ENCODE assay signal across 1 cellular context in the genomic region with DNA sequence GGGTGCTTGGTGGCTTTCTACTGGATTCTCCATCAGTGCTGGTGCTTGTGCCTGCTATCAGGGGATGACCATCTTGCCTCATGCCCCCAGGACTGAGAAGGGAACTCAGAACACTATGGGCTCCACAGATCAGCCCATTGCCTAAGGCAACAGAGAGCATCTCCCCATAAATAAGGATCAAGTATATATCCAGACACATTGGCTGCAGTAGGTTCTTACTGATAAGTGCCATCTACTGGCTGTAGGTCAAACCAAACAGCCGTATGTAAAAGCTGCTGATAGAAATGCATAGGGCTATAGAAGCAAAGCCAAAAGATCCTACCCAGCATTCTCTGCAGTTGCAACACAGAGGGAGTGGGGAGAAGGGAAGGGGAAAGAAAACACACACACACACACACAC.
TF ChIP-seq lines count a peak whose summit lies in the region.

No MANE protein-coding gene starts in this region.

TF ChIP-seq in GM23338, 12 proteins besides CTCF, POLR2A, EP300 and RAD21 (continued from another document):
- TF ChIP-seq, protein P1, sequence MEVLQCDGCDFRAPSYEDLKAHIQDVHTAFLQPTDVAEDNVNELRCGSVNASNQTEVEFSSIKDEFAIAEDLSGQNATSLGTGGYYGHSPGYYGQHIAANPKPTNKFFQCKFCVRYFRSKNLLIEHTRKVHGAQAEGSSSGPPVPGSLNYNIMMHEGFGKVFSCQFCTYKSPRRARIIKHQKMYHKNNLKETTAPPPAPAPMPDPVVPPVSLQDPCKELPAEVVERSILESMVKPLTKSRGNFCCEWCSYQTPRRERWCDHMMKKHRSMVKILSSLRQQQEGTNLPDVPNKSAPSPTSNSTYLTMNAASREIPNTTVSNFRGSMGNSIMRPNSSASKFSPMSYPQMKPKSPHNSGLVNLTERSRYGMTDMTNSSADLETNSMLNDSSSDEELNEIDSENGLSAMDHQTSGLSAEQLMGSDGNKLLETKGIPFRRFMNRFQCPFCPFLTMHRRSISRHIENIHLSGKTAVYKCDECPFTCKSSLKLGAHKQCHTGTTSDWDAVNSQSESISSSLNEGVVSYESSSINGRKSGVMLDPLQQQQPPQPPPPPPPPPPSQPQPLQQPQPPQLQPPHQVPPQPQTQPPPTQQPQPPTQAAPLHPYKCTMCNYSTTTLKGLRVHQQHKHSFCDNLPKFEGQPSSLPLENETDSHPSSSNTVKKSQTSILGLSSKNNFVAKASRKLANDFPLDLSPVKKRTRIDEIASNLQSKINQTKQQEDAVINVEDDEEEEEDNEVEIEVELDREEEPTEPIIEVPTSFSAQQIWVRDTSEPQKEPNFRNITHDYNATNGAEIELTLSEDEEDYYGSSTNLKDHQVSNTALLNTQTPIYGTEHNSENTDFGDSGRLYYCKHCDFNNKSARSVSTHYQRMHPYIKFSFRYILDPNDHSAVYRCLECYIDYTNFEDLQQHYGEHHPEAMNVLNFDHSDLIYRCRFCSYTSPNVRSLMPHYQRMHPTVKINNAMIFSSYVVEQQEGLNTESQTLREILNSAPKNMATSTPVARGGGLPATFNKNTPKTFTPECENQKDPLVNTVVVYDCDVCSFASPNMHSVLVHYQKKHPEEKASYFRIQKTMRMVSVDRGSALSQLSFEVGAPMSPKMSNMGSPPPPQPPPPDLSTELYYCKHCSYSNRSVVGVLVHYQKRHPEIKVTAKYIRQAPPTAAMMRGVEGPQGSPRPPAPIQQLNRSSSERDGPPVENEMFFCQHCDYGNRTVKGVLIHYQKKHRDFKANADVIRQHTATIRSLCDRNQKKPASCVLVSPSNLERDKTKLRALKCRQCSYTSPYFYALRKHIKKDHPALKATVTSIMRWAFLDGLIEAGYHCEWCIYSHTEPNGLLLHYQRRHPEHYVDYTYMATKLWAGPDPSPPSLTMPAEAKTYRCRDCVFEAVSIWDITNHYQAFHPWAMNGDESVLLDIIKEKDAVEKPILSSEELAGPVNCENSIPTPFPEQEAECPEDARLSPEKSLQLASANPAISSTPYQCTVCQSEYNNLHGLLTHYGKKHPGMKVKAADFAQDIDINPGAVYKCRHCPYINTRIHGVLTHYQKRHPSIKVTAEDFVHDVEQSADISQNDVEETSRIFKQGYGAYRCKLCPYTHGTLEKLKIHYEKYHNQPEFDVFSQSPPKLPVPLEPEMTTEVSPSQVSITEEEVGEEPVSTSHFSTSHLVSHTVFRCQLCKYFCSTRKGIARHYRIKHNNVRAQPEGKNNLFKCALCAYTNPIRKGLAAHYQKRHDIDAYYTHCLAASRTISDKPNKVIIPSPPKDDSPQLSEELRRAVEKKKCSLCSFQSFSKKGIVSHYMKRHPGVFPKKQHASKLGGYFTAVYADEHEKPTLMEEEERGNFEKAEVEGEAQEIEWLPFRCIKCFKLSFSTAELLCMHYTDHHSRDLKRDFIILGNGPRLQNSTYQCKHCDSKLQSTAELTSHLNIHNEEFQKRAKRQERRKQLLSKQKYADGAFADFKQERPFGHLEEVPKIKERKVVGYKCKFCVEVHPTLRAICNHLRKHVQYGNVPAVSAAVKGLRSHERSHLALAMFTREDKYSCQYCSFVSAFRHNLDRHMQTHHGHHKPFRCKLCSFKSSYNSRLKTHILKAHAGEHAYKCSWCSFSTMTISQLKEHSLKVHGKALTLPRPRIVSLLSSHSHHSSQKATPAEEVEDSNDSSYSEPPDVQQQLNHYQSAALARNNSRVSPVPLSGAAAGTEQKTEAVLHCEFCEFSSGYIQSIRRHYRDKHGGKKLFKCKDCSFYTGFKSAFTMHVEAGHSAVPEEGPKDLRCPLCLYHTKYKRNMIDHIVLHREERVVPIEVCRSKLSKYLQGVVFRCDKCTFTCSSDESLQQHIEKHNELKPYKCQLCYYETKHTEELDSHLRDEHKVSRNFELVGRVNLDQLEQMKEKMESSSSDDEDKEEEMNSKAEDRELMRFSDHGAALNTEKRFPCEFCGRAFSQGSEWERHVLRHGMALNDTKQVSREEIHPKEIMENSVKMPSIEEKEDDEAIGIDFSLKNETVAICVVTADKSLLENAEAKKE (CRISPR knock-in tag; IDR thresholded peaks at IDR 0.05): no peak
- TF ChIP-seq JUNB (IDR thresholded peaks at IDR 0.05; ENCODE audit: unreplicated experiment) (no peak), POLR2AphosphoS5 (IDR thresholded peaks at IDR 0.05; ENCODE audit: low read depth) (no peak), EZH2 (IDR thresholded peaks at IDR 0.05; ENCODE audit: low read depth, unreplicated experiment) (no peak)
